ENCODE assay signal across 9 cellular contexts in genomic region chr10:70672993-70673928, GRCh38. TPM values are rescaled to one million over a fixed set of nuclear protein-coding genes. Genes with fewer than 3 reads are reported as not detected.
DNase-seq lines count a peak whose midpoint lies in the region; ATAC-seq and TF ChIP-seq lines count a peak whose summit lies in the region.
"Had no signal": no experiment of that assay in that cellular context is flagged by ENCODE, and none has a peak within 500 bp of the region (broad histone marks: within the 10 kb centered on the region; RNA-seq: fewer than 3 reads in every experiment).

No MANE protein-coding gene starts in this region.

- no peaks in the 10 kb centered on the region for H3K36me3 Mint-ChIP-seq in dendritic cell treated with granulocyte-macrophage colony-stimulating factor and Interleukin-4, amounts not matched to agents 40 ng/mL and 50 ng/mL, for 4 days (ENCODE audit: low read depth)

- H3K4me1 Mint-ChIP-seq in dendritic cell treated with granulocyte-macrophage colony-stimulating factor and Interleukin-4, amounts not matched to agents 40 ng/mL and 50 ng/mL, for 4 days (ENCODE audit: low read depth), result peaks cover 72% of the 10 kb centered on the region

- peak overlapping the region; percentile 63 for H3K4me3 Mint-ChIP-seq in dendritic cell treated with granulocyte-macrophage colony-stimulating factor and Interleukin-4, amounts not matched to agents 40 ng/mL and 50 ng/mL, for 4 days

- peaks cover 13% of the 10 kb centered on the region for H3K27me3 ChIP-seq in MM.1S (replicated peaks; ENCODE audit: insufficient read depth, low read length)
- H3K27me3 ChIP-seq in right lobe of liver, result no peaks in the 10 kb centered on the region

- H4K20me1 ChIP-seq in MM.1S (ENCODE audit: insufficient read depth, low read length), result no peaks in the 10 kb centered on the region

- DNase-seq in AG10803 (ENCODE audit: low read depth), result peak; percentile 93
- no peak for DNase-seq in MM.1S
- peak; percentile 95 for DNase-seq in myocyte (ENCODE audit: low read depth)
- no peak for DNase-seq in right lobe of liver
- DNase-seq in stimulated activated CD4-positive, alpha-beta T cell treated with anti-CD3 and anti-CD28 coated beads, Interleukin-2, amount 100 ng/mL, for 48 hours, result no peak
- no peak for DNase-seq in effector CD4-positive, alpha-beta T cell
- DNase-seq in dermis blood vessel endothelial cell, result no peak

- 0 out of 2 replicates have a peak, but pooled peaks cover 3% of the 10 kb centered on the region for H3F3A ChIP-seq in MM.1S (ENCODE audit: insufficient read depth, low read length)

- no peaks in the 10 kb centered on the region for H3K9me2 ChIP-seq in MM.1S (replicated peaks; ENCODE audit: insufficient read depth, low read length)

- ATAC-seq in right lobe of liver, result no peak

- H3K36me3 ChIP-seq in MM.1S (replicated peaks; ENCODE audit: insufficient read depth, low read length) (no peaks in the 10 kb centered on the region), right lobe of liver (no peaks in the 10 kb centered on the region)

- no peaks in the 10 kb centered on the region for H3K4me1 ChIP-seq in MM.1S (ENCODE audit: low read length)
- H3K4me1 ChIP-seq in right lobe of liver, result peaks cover 0 to 12% (median 0%) of the 10 kb centered on the region in 4 donors

- no peak for TF ChIP-seq POLR2A in right lobe of liver (IDR thresholded peaks at IDR 0.05)

- H3K9ac ChIP-seq in MM.1S (ENCODE audit: low read length), result no peak overlapping the region

- H3K4me2 ChIP-seq in MM.1S (ENCODE audit: low read depth, low read length), result peak overlapping the region; percentile 41; the same call in 1 of the 2 replicates

- WGBS in right lobe of liver (ENCODE audit: insufficient coverage, low coverage, low lambda C conversion rate, missing lambda C conversion rate), result 44% methylated on average over 10 of the region's 15 CpGs

- H3K79me2 ChIP-seq in MM.1S (ENCODE audit: low read length), result no peaks in the 10 kb centered on the region

- TF ChIP-seq CTCF in AG10803 (conservative IDR thresholded peaks at IDR 0.05; ENCODE audit: low read length), result no peak
- TF ChIP-seq CTCF in MM.1S (IDR thresholded peaks at IDR 0.05; ENCODE audit: low read length), result no peak
- TF ChIP-seq CTCF in right lobe of liver (IDR thresholded peaks at IDR 0.05), result no peak

- H3K4me3 ChIP-seq in AG10803 (ENCODE audit: low read length) (peak overlapping the region; percentile 62), MM.1S (ENCODE audit: low read length) (peak overlapping the region; percentile 22; the same call in 1 of the 2 replicates), right lobe of liver (peak overlapping the region in 1 of 3 donors; percentile 32)

- H3K27me3 Mint-ChIP-seq in dendritic cell treated with granulocyte-macrophage colony-stimulating factor and Interleukin-4, amounts not matched to agents 40 ng/mL and 50 ng/mL, for 4 days, result peaks cover 67% of the 10 kb centered on the region

- no peak overlapping the region for H3K27ac ChIP-seq in MM.1S (ENCODE audit: low read length)
- no peak overlapping the region for H3K27ac ChIP-seq in right lobe of liver
- H3K27ac ChIP-seq: epithelial cell of prostate had no signal

- H3K9me3 ChIP-seq in MM.1S (replicated peaks; ENCODE audit: insufficient read depth, low read length), result no peaks in the 10 kb centered on the region
- no peaks in the 10 kb centered on the region for H3K9me3 ChIP-seq in right lobe of liver

- intact Hi-C loops in dendritic cell treated with granulocyte-macrophage colony-stimulating factor and Interleukin-4, amounts not matched to agents 40 ng/mL and 50 ng/mL, for 4 days (cut with micrococcal nuclease), result loop anchor here (2.0 to 5.0 kb wide), 2 partner anchors 16 to 84 kb away; no protein-coding TSS in a partner anchor
- intact Hi-C loops in right lobe of liver (cut with DNase I), result no loop called here

- H2AFZ ChIP-seq in MM.1S (ENCODE audit: low read length), result no peak overlapping the region

- no peaks in the 10 kb centered on the region for H3K9me3 Mint-ChIP-seq in dendritic cell treated with granulocyte-macrophage colony-stimulating factor and Interleukin-4, amounts not matched to agents 40 ng/mL and 50 ng/mL, for 4 days

- H3K27ac Mint-ChIP-seq in dendritic cell treated with granulocyte-macrophage colony-stimulating factor and Interleukin-4, amounts not matched to agents 40 ng/mL and 50 ng/mL, for 4 days, result peak overlapping the region; percentile 10

RNA-seq across cellular contexts. Expression of gene ADAMTS14, which starts 1.0 kb away (rescaled TPM):
- total RNA-seq in myocyte (7.1 and 7.5 TPM in 2 replicates), right lobe of liver (under 1 TPM; 0.06 to 0.18 (median 0.11) TPM), dermis blood vessel endothelial cell (under 0.01 and 0.05 TPM in 2 replicates)
- 15.1 TPM for polyA plus RNA-seq in myocyte (2012)

Comparison
In these comparisons a context has a peak if more than half of its experiments do, and no peak if none do; other contexts are left out.
1. DNase-seq: peak in AG10803 (single experiment) and myocyte (single experiment); none in MM.1S (single experiment), right lobe of liver (0 of 3), stimulated activated CD4-positive, alpha-beta T cell treated with anti-CD3 and anti-CD28 coated beads, Interleukin-2, amount 100 ng/mL, for 48 hours (0 of 2), effector CD4-positive, alpha-beta T cell (single experiment) and dermis blood vessel endothelial cell (single experiment).